In the genomic region with DNA sequence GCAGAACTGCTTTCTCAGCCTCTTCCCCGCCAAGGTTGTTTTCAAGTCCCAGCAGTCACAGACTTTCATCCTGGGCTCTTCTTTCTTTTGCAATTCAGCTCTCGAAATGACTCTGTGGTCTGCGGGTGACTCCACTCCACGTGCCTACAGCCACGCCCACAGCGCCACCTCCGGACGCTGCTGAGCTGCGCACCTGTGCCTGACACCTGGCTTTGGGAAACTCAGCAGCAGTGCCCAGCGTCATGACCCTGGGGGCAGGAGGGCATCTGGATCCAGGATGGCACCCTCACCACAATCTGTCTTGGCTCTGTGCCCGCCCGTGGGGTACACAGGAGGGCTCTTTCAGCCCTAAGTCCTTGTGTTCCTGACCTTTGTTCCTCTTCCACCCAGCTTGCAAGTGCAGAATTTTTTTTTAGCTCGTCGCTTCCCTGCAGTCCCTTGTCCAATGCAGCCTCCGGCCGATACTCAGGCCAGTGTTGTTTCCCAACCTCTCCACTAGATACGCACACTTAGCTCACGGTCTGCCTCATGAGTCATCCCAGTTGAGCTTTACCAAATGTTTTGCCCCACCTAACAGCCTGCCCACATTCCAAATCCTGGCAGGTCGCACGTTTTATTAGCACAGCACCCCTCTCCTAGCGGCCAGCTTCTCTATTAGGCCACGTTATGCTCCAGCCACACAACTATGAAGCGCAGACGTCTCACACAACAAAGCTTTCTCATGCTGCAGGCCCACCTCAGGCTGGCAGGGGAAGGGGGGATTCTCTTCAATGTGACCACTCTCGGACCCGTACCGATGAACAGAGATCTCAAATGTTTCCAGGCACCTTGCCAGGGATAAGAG, we compare ENCODE assay signal across 1 cellular context.
TF ChIP-seq lines count a peak whose summit lies in the region.

No MANE protein-coding gene starts in this region.

TF ChIP-seq in HepG2, 621 proteins besides CTCF, POLR2A, EP300 and RAD21 (continued from another document and continues in another):
- no peak for TF ChIP-seq KDM3A (CRISPR knock-in tag; IDR thresholded peaks at IDR 0.05; ENCODE audit: low read depth)
- TF ChIP-seq, protein P1, sequence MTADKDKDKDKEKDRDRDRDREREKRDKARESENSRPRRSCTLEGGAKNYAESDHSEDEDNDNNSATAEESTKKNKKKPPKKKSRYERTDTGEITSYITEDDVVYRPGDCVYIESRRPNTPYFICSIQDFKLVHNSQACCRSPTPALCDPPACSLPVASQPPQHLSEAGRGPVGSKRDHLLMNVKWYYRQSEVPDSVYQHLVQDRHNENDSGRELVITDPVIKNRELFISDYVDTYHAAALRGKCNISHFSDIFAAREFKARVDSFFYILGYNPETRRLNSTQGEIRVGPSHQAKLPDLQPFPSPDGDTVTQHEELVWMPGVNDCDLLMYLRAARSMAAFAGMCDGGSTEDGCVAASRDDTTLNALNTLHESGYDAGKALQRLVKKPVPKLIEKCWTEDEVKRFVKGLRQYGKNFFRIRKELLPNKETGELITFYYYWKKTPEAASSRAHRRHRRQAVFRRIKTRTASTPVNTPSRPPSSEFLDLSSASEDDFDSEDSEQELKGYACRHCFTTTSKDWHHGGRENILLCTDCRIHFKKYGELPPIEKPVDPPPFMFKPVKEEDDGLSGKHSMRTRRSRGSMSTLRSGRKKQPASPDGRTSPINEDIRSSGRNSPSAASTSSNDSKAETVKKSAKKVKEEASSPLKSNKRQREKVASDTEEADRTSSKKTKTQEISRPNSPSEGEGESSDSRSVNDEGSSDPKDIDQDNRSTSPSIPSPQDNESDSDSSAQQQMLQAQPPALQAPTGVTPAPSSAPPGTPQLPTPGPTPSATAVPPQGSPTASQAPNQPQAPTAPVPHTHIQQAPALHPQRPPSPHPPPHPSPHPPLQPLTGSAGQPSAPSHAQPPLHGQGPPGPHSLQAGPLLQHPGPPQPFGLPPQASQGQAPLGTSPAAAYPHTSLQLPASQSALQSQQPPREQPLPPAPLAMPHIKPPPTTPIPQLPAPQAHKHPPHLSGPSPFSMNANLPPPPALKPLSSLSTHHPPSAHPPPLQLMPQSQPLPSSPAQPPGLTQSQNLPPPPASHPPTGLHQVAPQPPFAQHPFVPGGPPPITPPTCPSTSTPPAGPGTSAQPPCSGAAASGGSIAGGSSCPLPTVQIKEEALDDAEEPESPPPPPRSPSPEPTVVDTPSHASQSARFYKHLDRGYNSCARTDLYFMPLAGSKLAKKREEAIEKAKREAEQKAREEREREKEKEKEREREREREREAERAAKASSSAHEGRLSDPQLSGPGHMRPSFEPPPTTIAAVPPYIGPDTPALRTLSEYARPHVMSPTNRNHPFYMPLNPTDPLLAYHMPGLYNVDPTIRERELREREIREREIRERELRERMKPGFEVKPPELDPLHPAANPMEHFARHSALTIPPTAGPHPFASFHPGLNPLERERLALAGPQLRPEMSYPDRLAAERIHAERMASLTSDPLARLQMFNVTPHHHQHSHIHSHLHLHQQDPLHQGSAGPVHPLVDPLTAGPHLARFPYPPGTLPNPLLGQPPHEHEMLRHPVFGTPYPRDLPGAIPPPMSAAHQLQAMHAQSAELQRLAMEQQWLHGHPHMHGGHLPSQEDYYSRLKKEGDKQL (CRISPR knock-in tag; IDR thresholded peaks at IDR 0.05; ENCODE audit: low read depth): no peak
- TF ChIP-seq EZH2 (conservative IDR thresholded peaks at IDR 0.05; ENCODE audit: low read depth, low read length): no peak
- TF ChIP-seq, protein P2, sequence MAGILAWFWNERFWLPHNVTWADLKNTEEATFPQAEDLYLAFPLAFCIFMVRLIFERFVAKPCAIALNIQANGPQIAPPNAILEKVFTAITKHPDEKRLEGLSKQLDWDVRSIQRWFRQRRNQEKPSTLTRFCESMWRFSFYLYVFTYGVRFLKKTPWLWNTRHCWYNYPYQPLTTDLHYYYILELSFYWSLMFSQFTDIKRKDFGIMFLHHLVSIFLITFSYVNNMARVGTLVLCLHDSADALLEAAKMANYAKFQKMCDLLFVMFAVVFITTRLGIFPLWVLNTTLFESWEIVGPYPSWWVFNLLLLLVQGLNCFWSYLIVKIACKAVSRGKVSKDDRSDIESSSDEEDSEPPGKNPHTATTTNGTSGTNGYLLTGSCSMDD (CRISPR knock-in tag; IDR thresholded peaks at IDR 0.05): no peak
- no peak for TF ChIP-seq ZNF160 (CRISPR knock-in tag; IDR thresholded peaks at IDR 0.05)
- TF ChIP-seq, protein P3, sequence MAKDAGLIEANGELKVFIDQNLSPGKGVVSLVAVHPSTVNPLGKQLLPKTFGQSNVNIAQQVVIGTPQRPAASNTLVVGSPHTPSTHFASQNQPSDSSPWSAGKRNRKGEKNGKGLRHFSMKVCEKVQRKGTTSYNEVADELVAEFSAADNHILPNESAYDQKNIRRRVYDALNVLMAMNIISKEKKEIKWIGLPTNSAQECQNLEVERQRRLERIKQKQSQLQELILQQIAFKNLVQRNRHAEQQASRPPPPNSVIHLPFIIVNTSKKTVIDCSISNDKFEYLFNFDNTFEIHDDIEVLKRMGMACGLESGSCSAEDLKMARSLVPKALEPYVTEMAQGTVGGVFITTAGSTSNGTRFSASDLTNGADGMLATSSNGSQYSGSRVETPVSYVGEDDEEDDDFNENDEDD (CRISPR knock-in tag; IDR thresholded peaks at IDR 0.05; ENCODE audit: borderline replicate concordance): peak; percentile 89
- no peak for TF ChIP-seq HNRNPK (IDR thresholded peaks at IDR 0.05; ENCODE audit: low read depth, low read length, poor library complexity, severe bottlenecking)
- TF ChIP-seq BHLHE40 (IDR thresholded peaks at IDR 0.05; ENCODE audit: low read length): peak; percentile 90
- TF ChIP-seq, protein P4, sequence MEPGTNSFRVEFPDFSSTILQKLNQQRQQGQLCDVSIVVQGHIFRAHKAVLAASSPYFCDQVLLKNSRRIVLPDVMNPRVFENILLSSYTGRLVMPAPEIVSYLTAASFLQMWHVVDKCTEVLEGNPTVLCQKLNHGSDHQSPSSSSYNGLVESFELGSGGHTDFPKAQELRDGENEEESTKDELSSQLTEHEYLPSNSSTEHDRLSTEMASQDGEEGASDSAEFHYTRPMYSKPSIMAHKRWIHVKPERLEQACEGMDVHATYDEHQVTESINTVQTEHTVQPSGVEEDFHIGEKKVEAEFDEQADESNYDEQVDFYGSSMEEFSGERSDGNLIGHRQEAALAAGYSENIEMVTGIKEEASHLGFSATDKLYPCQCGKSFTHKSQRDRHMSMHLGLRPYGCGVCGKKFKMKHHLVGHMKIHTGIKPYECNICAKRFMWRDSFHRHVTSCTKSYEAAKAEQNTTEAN (CRISPR knock-in tag; conservative IDR thresholded peaks at IDR 0.05): no peak; the same call in 1 of the 2 replicates
- TF ChIP-seq ZNF550 (CRISPR knock-in tag; IDR thresholded peaks at IDR 0.05; ENCODE audit: borderline replicate concordance): no peak
- TF ChIP-seq HHEX (CRISPR knock-in tag; IDR thresholded peaks at IDR 0.05): no peak
- TF ChIP-seq ZNF367 (CRISPR knock-in tag; IDR thresholded peaks at IDR 0.05; ENCODE audit: borderline replicate concordance): no peak
- TF ChIP-seq, protein P5, sequence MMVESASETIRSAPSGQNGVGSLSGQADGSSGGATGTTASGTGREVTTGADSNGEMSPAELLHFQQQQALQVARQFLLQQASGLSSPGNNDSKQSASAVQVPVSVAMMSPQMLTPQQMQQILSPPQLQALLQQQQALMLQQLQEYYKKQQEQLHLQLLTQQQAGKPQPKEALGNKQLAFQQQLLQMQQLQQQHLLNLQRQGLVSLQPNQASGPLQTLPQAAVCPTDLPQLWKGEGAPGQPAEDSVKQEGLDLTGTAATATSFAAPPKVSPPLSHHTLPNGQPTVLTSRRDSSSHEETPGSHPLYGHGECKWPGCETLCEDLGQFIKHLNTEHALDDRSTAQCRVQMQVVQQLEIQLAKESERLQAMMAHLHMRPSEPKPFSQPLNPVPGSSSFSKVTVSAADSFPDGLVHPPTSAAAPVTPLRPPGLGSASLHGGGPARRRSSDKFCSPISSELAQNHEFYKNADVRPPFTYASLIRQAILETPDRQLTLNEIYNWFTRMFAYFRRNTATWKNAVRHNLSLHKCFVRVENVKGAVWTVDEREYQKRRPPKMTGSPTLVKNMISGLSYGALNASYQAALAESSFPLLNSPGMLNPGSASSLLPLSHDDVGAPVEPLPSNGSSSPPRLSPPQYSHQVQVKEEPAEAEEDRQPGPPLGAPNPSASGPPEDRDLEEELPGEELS (CRISPR knock-in tag; IDR thresholded peaks at IDR 0.05): peak; percentile 61
- peak; percentile 64 for TF ChIP-seq ZNF263 (CRISPR knock-in tag; IDR thresholded peaks at IDR 0.05)
- no peak for TF ChIP-seq NCOA5 (CRISPR knock-in tag; IDR thresholded peaks at IDR 0.05)
- TF ChIP-seq, protein P6, sequence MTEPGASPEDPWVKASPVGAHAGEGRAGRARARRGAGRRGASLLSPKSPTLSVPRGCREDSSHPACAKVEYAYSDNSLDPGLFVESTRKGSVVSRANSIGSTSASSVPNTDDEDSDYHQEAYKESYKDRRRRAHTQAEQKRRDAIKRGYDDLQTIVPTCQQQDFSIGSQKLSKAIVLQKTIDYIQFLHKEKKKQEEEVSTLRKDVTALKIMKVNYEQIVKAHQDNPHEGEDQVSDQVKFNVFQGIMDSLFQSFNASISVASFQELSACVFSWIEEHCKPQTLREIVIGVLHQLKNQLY (CRISPR knock-in tag; IDR thresholded peaks at IDR 0.05): peak; percentile 67; the same call in 1 of the 2 replicates
- peak; percentile 23; the same call in 1 of the 2 replicates for TF ChIP-seq ZNF850 (CRISPR knock-in tag; conservative IDR thresholded peaks at IDR 0.05)
- TF ChIP-seq, protein P7, sequence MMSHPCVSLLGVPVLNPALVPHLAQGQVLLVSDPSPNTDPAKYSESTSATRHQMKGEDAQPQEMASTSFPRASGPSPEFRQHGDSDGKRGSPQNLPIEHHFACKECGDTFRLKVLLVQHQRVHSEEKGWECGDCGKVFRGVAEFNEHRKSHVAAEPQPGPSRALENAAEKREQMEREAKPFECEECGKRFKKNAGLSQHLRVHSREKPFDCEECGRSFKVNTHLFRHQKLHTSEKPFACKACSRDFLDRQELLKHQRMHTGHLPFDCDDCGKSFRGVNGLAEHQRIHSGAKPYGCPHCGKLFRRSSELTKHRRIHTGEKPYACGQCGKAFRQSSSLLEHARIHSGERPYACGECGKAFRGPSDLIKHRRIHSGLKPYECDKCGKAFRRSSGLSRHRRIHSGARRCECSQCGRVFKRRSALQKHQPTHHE (CRISPR knock-in tag; IDR thresholded peaks at IDR 0.05; ENCODE audit: borderline replicate concordance): no peak
- no peak for TF ChIP-seq MAFK (conservative IDR thresholded peaks at IDR 0.05 in 1 of 2, IDR thresholded peaks at IDR 0.05 in 1 of 2; ENCODE audit: low read length in 2 of 2)
- TF ChIP-seq XBP1 (CRISPR knock-in tag; IDR thresholded peaks at IDR 0.05): no peak
- no peak for TF ChIP-seq ZNF7 (CRISPR knock-in tag; IDR thresholded peaks at IDR 0.05)
- no peak for TF ChIP-seq SOX13 (IDR thresholded peaks at IDR 0.05)
- TF ChIP-seq SOX13 (CRISPR knock-in tag; conservative IDR thresholded peaks at IDR 0.05 in 1 of 2, IDR thresholded peaks at IDR 0.05 in 1 of 2): peak in 1 of 2 experiments; percentile 41; a peak in 1 of 4 replicates
- TF ChIP-seq, protein P8, sequence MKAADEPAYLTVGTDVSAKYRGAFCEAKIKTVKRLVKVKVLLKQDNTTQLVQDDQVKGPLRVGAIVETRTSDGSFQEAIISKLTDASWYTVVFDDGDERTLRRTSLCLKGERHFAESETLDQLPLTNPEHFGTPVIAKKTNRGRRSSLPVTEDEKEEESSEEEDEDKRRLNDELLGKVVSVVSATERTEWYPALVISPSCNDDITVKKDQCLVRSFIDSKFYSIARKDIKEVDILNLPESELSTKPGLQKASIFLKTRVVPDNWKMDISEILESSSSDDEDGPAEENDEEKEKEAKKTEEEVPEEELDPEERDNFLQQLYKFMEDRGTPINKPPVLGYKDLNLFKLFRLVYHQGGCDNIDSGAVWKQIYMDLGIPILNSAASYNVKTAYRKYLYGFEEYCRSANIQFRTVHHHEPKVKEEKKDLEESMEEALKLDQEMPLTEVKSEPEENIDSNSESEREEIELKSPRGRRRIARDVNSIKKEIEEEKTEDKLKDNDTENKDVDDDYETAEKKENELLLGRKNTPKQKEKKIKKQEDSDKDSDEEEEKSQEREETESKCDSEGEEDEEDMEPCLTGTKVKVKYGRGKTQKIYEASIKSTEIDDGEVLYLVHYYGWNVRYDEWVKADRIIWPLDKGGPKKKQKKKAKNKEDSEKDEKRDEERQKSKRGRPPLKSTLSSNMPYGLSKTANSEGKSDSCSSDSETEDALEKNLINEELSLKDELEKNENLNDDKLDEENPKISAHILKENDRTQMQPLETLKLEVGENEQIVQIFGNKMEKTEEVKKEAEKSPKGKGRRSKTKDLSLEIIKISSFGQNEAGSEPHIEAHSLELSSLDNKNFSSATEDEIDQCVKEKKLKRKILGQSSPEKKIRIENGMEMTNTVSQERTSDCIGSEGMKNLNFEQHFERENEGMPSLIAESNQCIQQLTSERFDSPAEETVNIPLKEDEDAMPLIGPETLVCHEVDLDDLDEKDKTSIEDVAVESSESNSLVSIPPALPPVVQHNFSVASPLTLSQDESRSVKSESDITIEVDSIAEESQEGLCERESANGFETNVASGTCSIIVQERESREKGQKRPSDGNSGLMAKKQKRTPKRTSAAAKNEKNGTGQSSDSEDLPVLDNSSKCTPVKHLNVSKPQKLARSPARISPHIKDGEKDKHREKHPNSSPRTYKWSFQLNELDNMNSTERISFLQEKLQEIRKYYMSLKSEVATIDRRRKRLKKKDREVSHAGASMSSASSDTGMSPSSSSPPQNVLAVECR (CRISPR knock-in tag; IDR thresholded peaks at IDR 0.05; ENCODE audit: borderline replicate concordance): peak; percentile 76; the same call in 1 of the 2 replicates
- peak; percentile 89 for TF ChIP-seq SP5 (CRISPR knock-in tag; IDR thresholded peaks at IDR 0.05; ENCODE audit: borderline replicate concordance, low read depth)
- TF ChIP-seq ZNF713 (CRISPR knock-in tag; IDR thresholded peaks at IDR 0.05): no peak
- no peak for TF ChIP-seq ZIK1 (CRISPR knock-in tag; IDR thresholded peaks at IDR 0.05; ENCODE audit: borderline replicate concordance, low read depth)
